In genomic region chr19:39390759-39391592, GRCh38 we compare ENCODE assay signal across 8 cellular contexts. TPM values are rescaled to one million over a fixed set of nuclear protein-coding genes. Genes with fewer than 3 reads are reported as not detected.
A peak's percentile ranks its signal among the peaks of the same experiment; 100 is the strongest.
DNase-seq lines count a peak whose midpoint lies in the region; ATAC-seq, FAIRE-seq and TF ChIP-seq lines count a peak whose summit lies in the region.

A gene with protein sequence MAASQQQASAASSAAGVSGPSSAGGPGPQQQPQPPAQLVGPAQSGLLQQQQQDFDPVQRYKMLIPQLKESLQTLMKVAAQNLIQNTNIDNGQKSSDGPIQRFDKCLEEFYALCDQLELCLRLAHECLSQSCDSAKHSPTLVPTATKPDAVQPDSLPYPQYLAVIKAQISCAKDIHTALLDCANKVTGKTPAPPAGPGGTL (plus strand): TSS chr19:39391378. CDS start chr19:39391423, 45 bp downstream.
Gene PAF1 (minus strand): TSS chr19:39391106. CDS start chr19:39390864, 242 bp downstream.

- H4K20me1 ChIP-seq in Loucy (ENCODE audit: insufficient read depth, low read length, poor library complexity, severe bottlenecking) = peaks cover 10% of the 10 kb centered on the region

- H3K9me2 ChIP-seq in Loucy (replicated peaks; ENCODE audit: low read depth, low read length) = no peaks in the 10 kb centered on the region

- H3K27me3 ChIP-seq in Loucy (ENCODE audit: insufficient read depth, low read length, poor library complexity, severe bottlenecking) = no peaks in the 10 kb centered on the region

- peak; percentile 96 for TF ChIP-seq POLR2A in H54 (IDR thresholded peaks at IDR 0.05; ENCODE audit: low read depth, low read length)
- peak; percentile 99 for TF ChIP-seq POLR2A in Raji (IDR thresholded peaks at IDR 0.05; ENCODE audit: insufficient read depth, low read depth, low read length)

- H3F3A ChIP-seq in Loucy (ENCODE audit: low read depth) = no peaks in the 10 kb centered on the region

- peak within 1 kb of the TSS; percentile 95 for H3K4me3 ChIP-seq in Loucy (ENCODE audit: low read length, poor library complexity, severe bottlenecking)

- H3K79me2 ChIP-seq in Loucy (ENCODE audit: insufficient read depth, low read length) = peaks cover 44% of the 10 kb centered on the region

- peak within 1 kb of the TSS; percentile 85 for H3K9ac ChIP-seq in Loucy (ENCODE audit: low read depth, low read length, poor library complexity, severe bottlenecking)

- H3K4me2 ChIP-seq in Loucy (ENCODE audit: low read depth, low read length, poor library complexity, severe bottlenecking) = peak within 1 kb of the TSS; percentile 94

- H3K27ac Mint-ChIP-seq in natural killer cell = peak within 1 kb of the TSS; percentile 91 to 98

- H2AFZ ChIP-seq in Loucy (ENCODE audit: low read length) = peak within 1 kb of the TSS; percentile 80

- peaks cover 25% of the 10 kb centered on the region for H3K4me1 ChIP-seq in Loucy (ENCODE audit: insufficient read depth, low read length, poor library complexity, severe bottlenecking)

- H3K4me1 Mint-ChIP-seq in natural killer cell = peaks cover 16 to 32% of the 10 kb centered on the region in 2 donors

- DNase-seq in ELF-1 (ENCODE audit: low read depth, low spot score) (peak; percentile 100), H54 (ENCODE audit: insufficient read length, low spot score) (peak; percentile 99), fibroblast of peridontal ligament (ENCODE audit: extremely low read depth) (peak; percentile 100), natural killer cell (peak; percentile 90)
- DNase-seq in activated T-helper 9 cell treated with anti-CD3 and anti-CD28 coated beads, Interleukin-2, amount 50 U/mL, for 16 hours (ENCODE audit: low read depth) = peak; percentile 93
- DNase-seq in stimulated activated naive CD4-positive, alpha-beta T cell treated with Interleukin-2 at 50 U/mL for 16 hours (lab: John Stamatoyannopoulos, UW) = peak; percentile 98

- H3K9me3 ChIP-seq in Loucy (ENCODE audit: insufficient read depth, low read depth, low read length) = no peaks in the 10 kb centered on the region

- H3K27me3 Mint-ChIP-seq in natural killer cell (ENCODE audit: low read depth in 2 of 2) = no peaks in the 10 kb centered on the region

- peaks cover 24% of the 10 kb centered on the region; the same call in 1 of the 2 replicates for H3K36me3 ChIP-seq in Loucy (ENCODE audit: insufficient read depth, low read length)

- H3K36me3 Mint-ChIP-seq in natural killer cell = no peaks in the 10 kb centered on the region

- ATAC-seq in natural killer cell = peak; percentile 91 to 98 (median 92)

- peak within 1 kb of the TSS; percentile 97 for H3K4me3 Mint-ChIP-seq in natural killer cell

- no peaks in the 10 kb centered on the region for H3K9me3 Mint-ChIP-seq in natural killer cell

- intact Hi-C loops in natural killer cell (cut with micrococcal nuclease) = loop anchor here (1.0 to 2.0 kb wide), 4 partner anchors 11 to 54 kb away; partner anchors contain the start of genes SAMD4B and SUPT5H

- TF ChIP-seq CTCF in Loucy (conservative IDR thresholded peaks at IDR 0.05; ENCODE audit: low read length) (peak; percentile 36), natural killer cell (IDR thresholded peaks at IDR 0.05) (no peak)

- FAIRE-seq in H54 (lab: Jason Lieb, UNC) = peak; percentile 97

RNA-seq across cellular contexts. Expression of the first gene that starts in this region (rescaled TPM):
- 10 to 100 TPM; 37.5 to 49.1 (median 45.9) TPM for total RNA-seq in natural killer cell

RNA-seq across cellular contexts. Expression of gene PAF1, which starts in this region (rescaled TPM):
- 10 to 100 TPM; 54.3 to 80.9 (median 68.3) TPM for total RNA-seq in natural killer cell

Comparison
In these comparisons a context has a peak if more than half of its experiments do, and no peak if none do; other contexts are left out.
1. Peak in every context shown above with its lines: DNase-seq, ATAC-seq and H3K4me3 ChIP-seq.